1 cellular context compared by ENCODE assay signal in genomic region chr2:238138331-238139102, GRCh38.
TF ChIP-seq lines count a peak whose summit lies in the region.

Gene KLHL30 (plus strand): TSS chr2:238138668. CDS start chr2:238140755, 2,087 bp downstream.

TF ChIP-seq in HepG2, 621 proteins besides CTCF, POLR2A, EP300 and RAD21 (continued from another document and continues in another):
- TF ChIP-seq GRHL1 (CRISPR knock-in tag; conservative IDR thresholded peaks at IDR 0.05) (no peak), NKX3-1 (CRISPR knock-in tag; IDR thresholded peaks at IDR 0.05) (no peak), ZNF768 (CRISPR knock-in tag; IDR thresholded peaks at IDR 0.05) (no peak; the same call in 1 of the 2 replicates), MAFG (CRISPR knock-in tag; IDR thresholded peaks at IDR 0.05) (no peak), DZIP1 (CRISPR knock-in tag; IDR thresholded peaks at IDR 0.05) (no peak), TARDBP (CRISPR knock-in tag; IDR thresholded peaks at IDR 0.05) (no peak), ZNF615 (CRISPR knock-in tag; IDR thresholded peaks at IDR 0.05; ENCODE audit: borderline replicate concordance) (no peak), ZNF784 (CRISPR knock-in tag; IDR thresholded peaks at IDR 0.05; ENCODE audit: borderline replicate concordance) (no peak), GABPA (IDR thresholded peaks at IDR 0.05; ENCODE audit: low read depth, low read length) (no peak), GABPA (CRISPR knock-in tag; IDR thresholded peaks at IDR 0.05; ENCODE audit: low read depth) (no peak), ZNF205 (CRISPR knock-in tag; IDR thresholded peaks at IDR 0.05) (no peak), THAP7 (CRISPR knock-in tag; IDR thresholded peaks at IDR 0.05) (no peak), MYC (CRISPR knock-in tag; IDR thresholded peaks at IDR 0.05; ENCODE audit: borderline replicate concordance) (no peak), HMGXB3 (CRISPR knock-in tag; IDR thresholded peaks at IDR 0.05; ENCODE audit: borderline replicate concordance) (no peak), AGO2 (optimal IDR thresholded peaks at IDR 0.05; ENCODE audit: low read depth, low read length) (no peak), AFF4 (CRISPR knock-in tag; IDR thresholded peaks at IDR 0.05) (no peak), SETDB1 (CRISPR knock-in tag; IDR thresholded peaks at IDR 0.05; ENCODE audit: borderline replicate concordance) (no peak), HDAC6 (IDR thresholded peaks at IDR 0.05; ENCODE audit: low read depth, low read length) (no peak), BCL3 (CRISPR knock-in tag; IDR thresholded peaks at IDR 0.05) (no peak), ZNF142 (CRISPR knock-in tag; IDR thresholded peaks at IDR 0.05) (no peak), ZNF549 (CRISPR knock-in tag; IDR thresholded peaks at IDR 0.05) (no peak), ARNT (IDR thresholded peaks at IDR 0.05) (no peak), ETV5 (CRISPR knock-in tag; IDR thresholded peaks at IDR 0.05; ENCODE audit: borderline replicate concordance) (no peak), PHF21A (CRISPR knock-in tag; IDR thresholded peaks at IDR 0.05) (no peak), ZNF792 (CRISPR knock-in tag; IDR thresholded peaks at IDR 0.05) (no peak), CBX5 (CRISPR knock-in tag; IDR thresholded peaks at IDR 0.05; ENCODE audit: borderline replicate concordance) (no peak), ZNF574 (CRISPR knock-in tag; IDR thresholded peaks at IDR 0.05) (no peak), MIER3 (CRISPR knock-in tag; IDR thresholded peaks at IDR 0.05; ENCODE audit: borderline replicate concordance) (no peak), REPIN1 (CRISPR knock-in tag; IDR thresholded peaks at IDR 0.05; ENCODE audit: borderline replicate concordance, low read depth) (no peak), SP5 (CRISPR knock-in tag; IDR thresholded peaks at IDR 0.05; ENCODE audit: borderline replicate concordance, low read depth) (0 out of 2 replicates have a peak, but pooled peaks have one; percentile 18), STAG1 (CRISPR knock-in tag; IDR thresholded peaks at IDR 0.05) (no peak)
